13 cellular contexts compared by ENCODE assay signal in the genomic region with DNA sequence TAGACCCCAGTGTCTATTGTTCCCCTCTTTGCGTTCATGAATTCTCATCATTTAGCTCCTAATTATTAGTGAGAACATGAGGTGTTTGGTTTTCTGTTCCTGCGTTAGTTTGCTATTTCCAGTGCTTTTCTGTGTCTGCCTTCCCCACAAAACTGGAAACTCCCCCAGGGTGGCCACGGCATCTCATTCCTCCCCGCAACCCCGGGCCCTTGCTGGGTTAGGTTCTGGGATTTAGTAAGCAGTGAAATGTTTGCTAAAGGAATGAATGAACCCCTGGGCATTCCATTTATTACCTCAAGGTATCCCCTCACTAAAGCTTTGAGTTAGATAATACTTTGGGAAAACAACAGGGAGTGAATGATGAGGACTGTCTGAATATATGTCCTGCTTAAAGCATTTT.
DNase-seq lines count a peak whose midpoint lies in the region; ATAC-seq and TF ChIP-seq lines count a peak whose summit lies in the region.
"Had no signal": no experiment of that assay in that cellular context is flagged by ENCODE, and none has a peak within 500 bp of the region (broad histone marks: within the 10 kb centered on the region; RNA-seq: fewer than 3 reads in every experiment).

No MANE protein-coding gene starts in this region.

- no peaks in the 10 kb centered on the region for H3K36me3 Mint-ChIP-seq in activated T-cell treated with anti-CD3 and anti-CD28 coated beads, Interleukin-2, amount 50 U/mL, for 4 hours (ENCODE audit: insufficient read depth)
- no peaks in the 10 kb centered on the region; a peak in 1 of 7 replicates for H3K36me3 Mint-ChIP-seq in H9 (ENCODE audit: insufficient read depth in 1 of 3, low read depth in 3 of 3)

- H4K5ac ChIP-seq in H9 (ENCODE audit: insufficient read length, low read depth, low read length) = no peak overlapping the region

- H3K23me2 ChIP-seq in H9 (ENCODE audit: insufficient read length, low read depth, low read length, poor library complexity, severe bottlenecking) = peaks cover 2% of the 10 kb centered on the region

- no peaks in the 10 kb centered on the region for H3K9me3 ChIP-seq in vagina
- H3K9me3 ChIP-seq in H9 (ENCODE audit: control insufficient read depth, low read depth, low read length) = no peaks in the 10 kb centered on the region
- H3K9me3 ChIP-seq: suprapubic skin had no signal

- H3K4ac ChIP-seq in H9 (ENCODE audit: low read depth, low read length) = no peak overlapping the region

- H2BK15ac ChIP-seq in H9 (ENCODE audit: low read depth, low read length) = no peak overlapping the region

- no peaks in the 10 kb centered on the region for H3K27me3 Mint-ChIP-seq in activated T-cell treated with anti-CD3 and anti-CD28 coated beads, Interleukin-2, amount 50 U/mL, for 4 hours (ENCODE audit: low read depth)
- H3K27me3 Mint-ChIP-seq in H9 (ENCODE audit: low read depth) = no peaks in the 10 kb centered on the region
- H3K27me3 Mint-ChIP-seq: activated naive CD4-positive, alpha-beta T cell treated with anti-CD3 and anti-CD28 coated beads, Interleukin-2, amount 50 U/mL, for 24 hours; naive thymus-derived CD4-positive, alpha-beta T cell had no signal

- peak; percentile 35 for ATAC-seq in HG02642 (IDR thresholded peaks at IDR 0.05; ENCODE audit: poor library complexity, unreplicated experiment)
- peak; percentile 33 to 47 for ATAC-seq in activated T-cell treated with anti-CD3 and anti-CD28 coated beads, Interleukin-2, amount 50 U/mL, for 4 hours
- ATAC-seq: naive thymus-derived CD4-positive, alpha-beta T cell had no signal

- no peak overlapping the region for H3K4me3 ChIP-seq in vagina
- H3K4me3 ChIP-seq: coronary artery, suprapubic skin had no signal

- H2AFZ ChIP-seq in H9 (ENCODE audit: low read length) = no peak overlapping the region

- H3K23ac ChIP-seq in H9 (ENCODE audit: insufficient read length, low read depth, low read length) = no peak overlapping the region

- H3K9me3 Mint-ChIP-seq in activated T-cell treated with anti-CD3 and anti-CD28 coated beads, Interleukin-2, amount 50 U/mL, for 4 hours = no peaks in the 10 kb centered on the region
- H3K9me3 Mint-ChIP-seq in H9 = no peaks in the 10 kb centered on the region
- H3K9me3 Mint-ChIP-seq: activated naive CD4-positive, alpha-beta T cell treated with anti-CD3 and anti-CD28 coated beads, Interleukin-2, amount 50 U/mL, for 24 hours had no signal

- H3T11ph ChIP-seq in H9 (ENCODE audit: low read length) = no peak overlapping the region

- no peaks in the 10 kb centered on the region for H3K79me1 ChIP-seq in H9 (ENCODE audit: insufficient read depth, low read depth, low read length, poor library complexity, severe bottlenecking)

- no peak overlapping the region for H3K4me3 Mint-ChIP-seq in activated T-cell treated with anti-CD3 and anti-CD28 coated beads, Interleukin-2, amount 50 U/mL, for 4 hours
- no peak overlapping the region for H3K4me3 Mint-ChIP-seq in H9
- H3K4me3 Mint-ChIP-seq: activated naive CD4-positive, alpha-beta T cell treated with anti-CD3 and anti-CD28 coated beads, Interleukin-2, amount 50 U/mL, for 24 hours had no signal

- no peak for TF ChIP-seq CTCF in vagina (IDR thresholded peaks at IDR 0.05)
- no peak for TF ChIP-seq CTCF in H9 (conservative IDR thresholded peaks at IDR 0.05)

- H3K9ac ChIP-seq in H9 (ENCODE audit: extremely low read depth, insufficient read length, low read length) = no peak overlapping the region

- H3K27ac ChIP-seq in vagina (peak overlapping the region; percentile 46), H9 (ENCODE audit: insufficient read length, low read depth, low read length) (no peak overlapping the region)
- H3K27ac ChIP-seq: coronary artery, suprapubic skin had no signal

- no peak overlapping the region; a peak in 1 of 7 replicates for H3K27ac Mint-ChIP-seq in H9
- H3K27ac Mint-ChIP-seq: activated naive CD4-positive, alpha-beta T cell treated with anti-CD3 and anti-CD28 coated beads, Interleukin-2, amount 50 U/mL, for 24 hours had no signal

- H3K4me1 Mint-ChIP-seq in activated T-cell treated with anti-CD3 and anti-CD28 coated beads, Interleukin-2, amount 50 U/mL, for 4 hours (ENCODE audit: low read depth) = peaks cover 10% of the 10 kb centered on the region
- H3K4me1 Mint-ChIP-seq in H9 = peaks cover 2 to 8% of the 10 kb centered on the region in 2 experiments; a peak in 2 of 4 replicates

- no peak overlapping the region for H2BK12ac ChIP-seq in H9 (ENCODE audit: insufficient read length, low read depth, low read length)

- H3K4me1 ChIP-seq in vagina (peaks cover 8% of the 10 kb centered on the region), H9 (ENCODE audit: insufficient read depth, low read length) (no peaks in the 10 kb centered on the region; the same call in 1 of the 2 replicates)

- DNase-seq in stimulated activated CD4-positive, alpha-beta T cell treated with anti-CD3 and anti-CD28 coated beads, Interleukin-15, amount 100 ng/mL, for 48 hours (ENCODE audit: low read depth in 2 of 2) = peak; percentile 7 to 25
- no peak for DNase-seq in stimulated activated CD4-positive, alpha-beta T cell treated with anti-CD3 and anti-CD28 coated beads, Interleukin-12 subunit alpha, Interleukin-12 subunit beta, amount 100 ng/mL, for 4 hours
- DNase-seq in activated T-cell treated with anti-CD3 and anti-CD28 coated beads, Interleukin-2, amount 50 U/mL, for 4 hours = no peak
- DNase-seq in vagina (ENCODE audit: extremely low spot score in 2 of 2) (no peak), NCI-H2227 treated with DMSO at 0.1 percent for 48 hours (lab: John Stamatoyannopoulos, UW) (no peak), epidermal melanocyte (ENCODE audit: insufficient read length, low spot score) (no peak), H9 (no peak)
- DNase-seq: Kasumi-1 had no signal

- H3K56ac ChIP-seq in H9 (ENCODE audit: insufficient read length, low read depth, low read length) = no peak overlapping the region

- no peak overlapping the region for H4K8ac ChIP-seq in H9 (replicated peaks; ENCODE audit: insufficient read length, low read depth, low read length)

- no peaks in the 10 kb centered on the region for H3K36me3 ChIP-seq in vagina
- H3K36me3 ChIP-seq: suprapubic skin had no signal

- no peak overlapping the region for H3K14ac ChIP-seq in H9 (ENCODE audit: insufficient read depth, low read length)

- H3K4me2 ChIP-seq in H9 (ENCODE audit: insufficient read depth, insufficient read length, low read length) = no peak overlapping the region

- no peaks in the 10 kb centered on the region for H3K79me2 ChIP-seq in H9 (ENCODE audit: insufficient read depth, low read length)

- no peaks in the 10 kb centered on the region for H4K20me1 ChIP-seq in H9 (ENCODE audit: control insufficient read depth, insufficient read depth, insufficient read length)

- no peak for TF ChIP-seq POLR2A in vagina (IDR thresholded peaks at IDR 0.05)

- no peak overlapping the region for H4K91ac ChIP-seq in H9 (ENCODE audit: insufficient read length, low read depth, low read length)

- H2BK20ac ChIP-seq in H9 (ENCODE audit: low read depth, low read length, poor library complexity, severe bottlenecking) = no peak overlapping the region

- H2BK120ac ChIP-seq in H9 (ENCODE audit: low read depth, low read length, poor library complexity, severe bottlenecking) = no peak overlapping the region

- WGBS in H9 (ENCODE audit: extremely low coverage, insufficient read length, low lambda C conversion rate) = no CpG with 5 or more reads among the region's 5 CpGs

- no peak overlapping the region for H3K18ac ChIP-seq in H9 (ENCODE audit: insufficient read length, low read depth, low read length)

- intact Hi-C loops in vagina (cut with DNase I) = no loop called here

- H3K27me3 ChIP-seq in vagina (no peaks in the 10 kb centered on the region), H9 (ENCODE audit: insufficient read depth, low read length) (no peaks in the 10 kb centered on the region)
- H3K27me3 ChIP-seq: suprapubic skin had no signal

- no peak overlapping the region for H2AK5ac ChIP-seq in H9 (ENCODE audit: insufficient read length, low read length)

- H2BK5ac ChIP-seq in H9 (ENCODE audit: insufficient read length, low read length) = no peak overlapping the region

Comparison
In these comparisons a context has a peak if more than half of its experiments do, and no peak if none do; other contexts are left out.
1. DNase-seq: peak in stimulated activated CD4-positive, alpha-beta T cell treated with anti-CD3 and anti-CD28 coated beads, Interleukin-15, amount 100 ng/mL, for 48 hours (2 of 2); none in stimulated activated CD4-positive, alpha-beta T cell treated with anti-CD3 and anti-CD28 coated beads, Interleukin-12 subunit alpha, Interleukin-12 subunit beta, amount 100 ng/mL, for 4 hours (single experiment), activated T-cell treated with anti-CD3 and anti-CD28 coated beads, Interleukin-2, amount 50 U/mL, for 4 hours (single experiment), vagina (0 of 2), NCI-H2227 treated with DMSO at 0.1 percent for 48 hours (single experiment), epidermal melanocyte (single experiment) and H9 (single experiment).